In genomic region chr5:151758430-151759241, GRCh38 we compare ENCODE assay signal across 8 cellular contexts. TPM values are rescaled to one million over a fixed set of nuclear protein-coding genes. Genes with fewer than 3 reads are reported as not detected.
DNase-seq lines count a peak whose midpoint lies in the region; ATAC-seq lines count a peak whose summit lies in the region.

Gene ATOX1, minus strand, starts transcription at chr5:151758631. Its CDS starts 80 bp downstream, at chr5:151758551.

- peak; percentile 88 to 91 (median 88) for DNase-seq in CD4-positive, CD25-positive, alpha-beta regulatory T cell
- DNase-seq in NK-92 (lab: John Stamatoyannopoulos, UW; ENCODE audit: unreplicated experiment), result peak; percentile 27
- peak; percentile 82 for DNase-seq in effector CD8-positive, alpha-beta T cell (lab: John Stamatoyannopoulos, UW)
- peak; percentile 89 to 90 for DNase-seq in memory B cell (ENCODE audit: low spot score in 2 of 2)
- DNase-seq in stimulated activated CD8-positive, alpha-beta memory T cell treated with anti-CD3 and anti-CD28 coated beads, Interleukin-12 subunit alpha, Interleukin-12 subunit beta, amount 100 ng/mL, for 24 hours (ENCODE audit: extremely low read depth), result peak; percentile 73

- peaks cover 4% of the 10 kb centered on the region for H3K36me3 Mint-ChIP-seq in CD4-positive, CD25-positive, alpha-beta regulatory T cell
- H3K36me3 Mint-ChIP-seq in memory B cell, result no peaks in the 10 kb centered on the region

- no peaks in the 10 kb centered on the region for H3K27me3 ChIP-seq in CD4-positive, CD25-positive, alpha-beta regulatory T cell (ENCODE audit: control insufficient read depth, insufficient read depth, low read length)

- peak within 1 kb of the TSS; percentile 85 for H3K4me3 ChIP-seq in CD4-positive, CD25-positive, alpha-beta regulatory T cell (ENCODE audit: low read depth, low read length)

- H3K9me3 Mint-ChIP-seq in CD4-positive, CD25-positive, alpha-beta regulatory T cell, result no peaks in the 10 kb centered on the region
- H3K9me3 Mint-ChIP-seq in memory B cell, result no peaks in the 10 kb centered on the region

- peaks cover 37% of the 10 kb centered on the region for H3K4me1 ChIP-seq in CD4-positive, CD25-positive, alpha-beta regulatory T cell (ENCODE audit: control insufficient read depth, insufficient read depth, low read length, poor library complexity, severe bottlenecking)

- POLR2A ChIA-PET in activated CD8-positive, alpha-beta memory T cell treated with anti-CD3 and anti-CD28 coated beads for 36 hours (lab: Charles Lee), result interaction anchor here (1.2 to 2.4 kb wide), 2 partner anchors 11 to 13 kb away, joined by 5 to 29 read pairs; partner anchors contain the start of gene G3BP1

- H3K27me3 Mint-ChIP-seq in CD4-positive, CD25-positive, alpha-beta regulatory T cell, result peaks cover 4% of the 10 kb centered on the region
- no peaks in the 10 kb centered on the region for H3K27me3 Mint-ChIP-seq in memory B cell

- no peaks in the 10 kb centered on the region for H3K36me3 ChIP-seq in CD4-positive, CD25-positive, alpha-beta regulatory T cell (ENCODE audit: control insufficient read depth, insufficient read depth, low read length)

- H3K4me1 Mint-ChIP-seq in CD4-positive, CD25-positive, alpha-beta regulatory T cell, result peaks cover 23 to 47% (median 37%) of the 10 kb centered on the region in 4 donors
- H3K4me1 Mint-ChIP-seq in memory B cell, result peaks cover 25% of the 10 kb centered on the region

- peak within 1 kb of the TSS; percentile 85 to 99 (median 94) for H3K27ac Mint-ChIP-seq in CD4-positive, CD25-positive, alpha-beta regulatory T cell
- H3K27ac Mint-ChIP-seq in memory B cell, result peak within 1 kb of the TSS; percentile 79

- H3K9me3 ChIP-seq in CD4-positive, CD25-positive, alpha-beta regulatory T cell (ENCODE audit: control insufficient read depth in 2 of 2, low read length in 2 of 2), result no peaks in the 10 kb centered on the region

- H3K27ac ChIP-seq in CD4-positive, CD25-positive, alpha-beta regulatory T cell (ENCODE audit: insufficient read depth, low read length, poor library complexity, severe bottlenecking), result peak within 1 kb of the TSS; percentile 75

- H3K4me3 Mint-ChIP-seq in CD4-positive, CD25-positive, alpha-beta regulatory T cell, result peak within 1 kb of the TSS; percentile 81 to 97 (median 95)
- peak within 1 kb of the TSS; percentile 90 for H3K4me3 Mint-ChIP-seq in memory B cell

- CTCF ChIA-PET in activated CD8-positive, alpha-beta memory T cell treated with anti-CD3 and anti-CD28 coated beads for 36 hours (lab: Charles Lee), result interaction anchor here (3.1 kb wide), 1 partner anchor 13 kb away, joined by 12 read pairs; the partner anchor contains the start of gene G3BP1

- ATAC-seq in CD4-positive, CD25-positive, alpha-beta regulatory T cell (ENCODE audit: low read depth in 2 of 2), result peak; percentile 97
- peak; percentile 95 for ATAC-seq in GM19328 (IDR thresholded peaks at IDR 0.05; ENCODE audit: unreplicated experiment)
- peak; percentile 96 for ATAC-seq in HG03469 (IDR thresholded peaks at IDR 0.05; ENCODE audit: unreplicated experiment)
- peak; percentile 98 for ATAC-seq in memory B cell (ENCODE audit: low read depth)

RNA-seq across cellular contexts. Expression of gene ATOX1, which starts in this region (rescaled TPM):
- 19.6 TPM for total RNA-seq in CD4-positive, CD25-positive, alpha-beta regulatory T cell
- 10 to 100 TPM; 70.5 to 98.3 (median 76.7) TPM for polyA plus RNA-seq in CD4-positive, CD25-positive, alpha-beta regulatory T cell
- total RNA-seq in activated CD8-positive, alpha-beta memory T cell treated with anti-CD3 and anti-CD28 coated beads for 36 hours, result 100 to 1,000 TPM; 110 to 111 TPM

Comparison
In these comparisons a context has a peak if more than half of its experiments do, and no peak if none do; other contexts are left out.
1. Peak in every context shown above with its lines: DNase-seq, ATAC-seq, H3K4me3 ChIP-seq and H3K27ac ChIP-seq.
2. DNase-seq: peak in every context shown above with its lines; median percentile 90 in memory B cell; 88 in CD4-positive, CD25-positive, alpha-beta regulatory T cell; 82 in effector CD8-positive, alpha-beta T cell; 73 in stimulated activated CD8-positive, alpha-beta memory T cell treated with anti-CD3 and anti-CD28 coated beads, Interleukin-12 subunit alpha, Interleukin-12 subunit beta, amount 100 ng/mL, for 24 hours; 27 in NK-92.